In the genomic region with DNA sequence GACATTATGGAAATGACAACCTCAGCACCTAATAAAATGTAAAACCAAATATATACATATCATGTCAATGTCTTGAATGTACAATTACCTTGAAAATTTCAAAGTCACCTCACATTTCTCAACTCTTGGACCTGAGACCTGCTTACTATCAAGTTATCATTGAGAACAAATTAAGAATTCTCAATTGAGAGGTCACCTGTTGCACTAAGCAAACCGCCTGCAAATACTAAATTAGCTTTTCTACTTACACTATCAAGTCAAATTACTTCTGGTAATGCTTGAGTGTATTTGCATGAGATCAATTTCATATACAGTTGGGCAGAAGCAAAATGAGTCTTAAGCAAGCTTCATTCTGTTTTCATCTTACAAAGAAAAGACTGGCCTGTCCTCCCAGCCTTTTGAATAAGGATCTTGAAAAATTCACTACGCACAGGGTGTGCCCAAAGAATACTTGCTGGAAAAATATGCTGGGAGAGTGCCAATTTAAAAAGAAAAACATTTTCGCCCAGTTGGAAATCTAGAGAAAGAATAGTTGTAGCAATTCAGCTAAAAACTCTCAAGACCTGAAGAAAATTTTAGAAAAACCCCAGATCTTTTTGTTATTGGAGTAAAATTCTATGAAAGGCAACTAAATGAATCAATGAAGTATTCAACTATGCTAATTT, we compare ENCODE assay signal across 9 cellular contexts. TPM values are rescaled to one million over a fixed set of nuclear protein-coding genes. Genes with fewer than 3 reads are reported as not detected.
DNase-seq lines count a peak whose midpoint lies in the region; ATAC-seq and TF ChIP-seq lines count a peak whose summit lies in the region.
"Had no signal": no experiment of that assay in that cellular context is flagged by ENCODE, and none has a peak within 500 bp of the region (broad histone marks: within the 10 kb centered on the region; RNA-seq: fewer than 3 reads in every experiment).

No MANE protein-coding gene starts in this region.

- H2AFZ ChIP-seq in OCI-LY7 (ENCODE audit: low read length): no peak overlapping the region

- intact Hi-C loops in OCI-LY7 (cut with micrococcal nuclease; ENCODE audit: unreplicated experiment) (loop anchor here (2.0 kb wide), 1 partner anchor 13 kb away; no protein-coding TSS in a partner anchor), esophagus squamous epithelium (cut with DNase I) (no loop called here)

- ATAC-seq in HG02642 (IDR thresholded peaks at IDR 0.05; ENCODE audit: poor library complexity, unreplicated experiment): no peak
- no peak for ATAC-seq in GM19035 (IDR thresholded peaks at IDR 0.05; ENCODE audit: unreplicated experiment)

- peak overlapping the region; percentile 17 for H3K4me2 ChIP-seq in OCI-LY7 (ENCODE audit: low read length)

- DNase-seq in GM03348 (ENCODE audit: low spot score): peak; percentile 42
- DNase-seq in OCI-LY7 (ENCODE audit: low spot score): no peak
- no peak for DNase-seq in esophagus squamous epithelium (lab: John Stamatoyannopoulos, UW)
- DNase-seq in stimulated activated naive CD4-positive, alpha-beta T cell (lab: John Stamatoyannopoulos, UW): no peak
- DNase-seq in NCI-H1105 (lab: John Stamatoyannopoulos, UW): no peak

- peaks cover 31% of the 10 kb centered on the region for H3K36me3 ChIP-seq in OCI-LY7 (ENCODE audit: insufficient read depth, low read length)
- H3K36me3 ChIP-seq in esophagus squamous epithelium: no peaks in the 10 kb centered on the region
- H3K36me3 ChIP-seq in rectal smooth muscle tissue (ENCODE audit: control insufficient read depth, insufficient read depth, low read length): no peaks in the 10 kb centered on the region
- H3K36me3 ChIP-seq: pancreas had no signal

- TF ChIP-seq CTCF in OCI-LY7 (conservative IDR thresholded peaks at IDR 0.05; ENCODE audit: low read length) (no peak), esophagus squamous epithelium (IDR thresholded peaks at IDR 0.05) (no peak)

- H3K4me1 ChIP-seq in OCI-LY7 (ENCODE audit: insufficient read depth, low read length, poor library complexity, severe bottlenecking) (peaks cover 83% of the 10 kb centered on the region), esophagus squamous epithelium (peaks cover 11 to 89% (median 77%) of the 10 kb centered on the region in 3 donors), rectal smooth muscle tissue (ENCODE audit: control insufficient read depth, insufficient read depth, low read length) (peaks cover 49% of the 10 kb centered on the region)

- H3K27ac ChIP-seq in OCI-LY7 (ENCODE audit: low read depth, low read length, poor library complexity, severe bottlenecking) (peak overlapping the region; percentile 89), esophagus squamous epithelium (peak overlapping the region; percentile 32 to 72 (median 54)), rectal smooth muscle tissue (ENCODE audit: low read depth, low read length) (peak overlapping the region; percentile 54)

- peaks cover 100% of the 10 kb centered on the region for H3K79me2 ChIP-seq in OCI-LY7 (ENCODE audit: insufficient read depth, low read depth, low read length)

- WGBS in esophagus squamous epithelium, 2 donors: 26 to 31% methylated on average over 3 of the region's 3 CpGs

- POLR2A ChIA-PET in OCI-LY7 (lab: Charles Lee): interaction anchor here (0.7 to 6.6 kb wide), 5 partner anchors 10 to 19 kb away, joined by 3 to 61 read pairs (median 7); no protein-coding TSS in a partner anchor

- no peaks in the 10 kb centered on the region for H3K9me2 ChIP-seq in OCI-LY7 (ENCODE audit: insufficient read depth, low read length)

- H3K9me3 ChIP-seq in OCI-LY7 (ENCODE audit: low read length) (no peaks in the 10 kb centered on the region), esophagus squamous epithelium (no peaks in the 10 kb centered on the region)
- H3K9me3 ChIP-seq: pancreas had no signal

- BruUV-seq in OCI-LY7 (replicated peaks; lab: Mats Ljungman, UMichigan): no TSS peak

- H3K9ac ChIP-seq in rectal smooth muscle tissue (ENCODE audit: low read length): no peak overlapping the region

- CTCF ChIA-PET in OCI-LY7 (lab: Charles Lee; ENCODE audit: unreplicated experiment): interaction anchor here (1.9 kb wide), 1 partner anchor 12 kb away, joined by 5 read pairs; no protein-coding TSS in a partner anchor

- H3K27me3 ChIP-seq in esophagus squamous epithelium (no peaks in the 10 kb centered on the region), rectal smooth muscle tissue (ENCODE audit: control insufficient read depth, insufficient read depth, low read length) (no peaks in the 10 kb centered on the region)
- H3K27me3 ChIP-seq: pancreas had no signal

- H4K20me1 ChIP-seq in OCI-LY7 (ENCODE audit: insufficient read depth, low read length): peaks cover 44% of the 10 kb centered on the region

- TF ChIP-seq POLR2A in esophagus squamous epithelium (IDR thresholded peaks at IDR 0.05): no peak

- H3K4me3 ChIP-seq in OCI-LY7 (ENCODE audit: low read depth, low read length, poor library complexity, severe bottlenecking) (no peak overlapping the region), esophagus squamous epithelium (no peak overlapping the region), rectal smooth muscle tissue (ENCODE audit: low read length) (no peak overlapping the region)
- H3K4me3 ChIP-seq: pancreas had no signal

RNA-seq across cellular contexts. Expression of a gene that starts 35.7 kb away (rescaled TPM):
- total RNA-seq in OCI-LY7 (2014; rRNA removed; shearing (Covaris generic)): 92.1 and 96.9 TPM in 2 replicates
- total RNA-seq in OCI-LY7 (2022) (129 and 130 TPM in 2 replicates), esophagus squamous epithelium (10 to 100 TPM; 31.0 to 79.0 (median 51.8) TPM)
